In the genomic region with DNA sequence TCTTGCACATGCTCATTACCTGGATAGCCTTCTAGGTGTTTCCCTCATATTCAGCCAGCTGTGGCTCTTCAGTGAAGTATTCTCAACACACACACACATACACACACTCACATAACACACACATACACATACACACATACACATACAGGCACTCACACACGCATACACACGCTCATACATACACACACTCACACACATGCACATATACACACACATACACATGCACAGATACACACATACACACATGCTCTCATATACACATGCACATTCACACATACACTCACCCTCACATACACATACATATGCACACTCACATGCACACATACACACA, we compare ENCODE assay signal across 21 cellular contexts. TPM values are rescaled to one million over a fixed set of nuclear protein-coding genes. Genes with fewer than 3 reads are reported as not detected.
"Had no signal": no experiment of that assay in that cellular context is flagged by ENCODE, and none has a peak within 500 bp of the region (broad histone marks: within the 10 kb centered on the region; RNA-seq: fewer than 3 reads in every experiment).

No MANE protein-coding gene starts in this region.

- H3K36me3 ChIP-seq: esophagus muscularis mucosa, gastrocnemius medialis, heart right ventricle, ovary, right atrium auricular region, uterus had no signal

- H3K27ac ChIP-seq: epithelial cell of prostate, esophagus muscularis mucosa, gastrocnemius medialis, heart right ventricle, ovary, right atrium auricular region, uterus had no signal

- H3K4me3 ChIP-seq: esophagus muscularis mucosa, gastrocnemius medialis, heart right ventricle, ovary, right atrium auricular region, uterus had no signal

- H3K27me3 ChIP-seq: esophagus muscularis mucosa, gastrocnemius medialis, heart right ventricle, ovary, right atrium auricular region, uterus had no signal

- H3K4me3 Mint-ChIP-seq: natural killer cell, neural crest cell, type B pancreatic cell had no signal

- H3K9me3 Mint-ChIP-seq: natural killer cell, type B pancreatic cell had no signal

- H3K4me1 ChIP-seq: esophagus muscularis mucosa, gastrocnemius medialis, heart right ventricle, right atrium auricular region, uterus had no signal

- H3K9me3 ChIP-seq: esophagus muscularis mucosa, gastrocnemius medialis, ovary, right atrium auricular region, uterus had no signal

- ATAC-seq: gastrocnemius medialis, heart right ventricle, left lobe of liver had no signal

- H3K36me3 Mint-ChIP-seq: natural killer cell, type B pancreatic cell had no signal

- DNase-seq: effector memory CD4-positive, alpha-beta T cell; gastrocnemius medialis; heart right ventricle; islet precursor cell; mammary epithelial cell; natural killer cell; nucleus accumbens; ovary; small intestine; stimulated activated CD4-positive, alpha-beta T cell treated with anti-CD3 and anti-CD28 coated beads, Interleukin-12 subunit alpha, Interleukin-12 subunit beta, amount 100 ng/mL, for 4 hours; stimulated activated naive CD4-positive, alpha-beta T cell treated with Interleukin-2 at 50 U/mL for 16 hours; uterus had no signal

- FAIRE-seq: endometrium, small intestine had no signal

- H3K27ac Mint-ChIP-seq: natural killer cell, type B pancreatic cell had no signal

RNA-seq across cellular contexts. Expression of gene GRK7, which starts 41.2 kb away (rescaled TPM):
- total RNA-seq: fibroblast of villous mesenchyme, left lobe of liver, mucosa of gallbladder, neural crest cell had no signal
- polyA plus RNA-seq: mammary epithelial cell, small intestine had no signal
